8 cellular contexts compared by ENCODE assay signal in the genomic region with DNA sequence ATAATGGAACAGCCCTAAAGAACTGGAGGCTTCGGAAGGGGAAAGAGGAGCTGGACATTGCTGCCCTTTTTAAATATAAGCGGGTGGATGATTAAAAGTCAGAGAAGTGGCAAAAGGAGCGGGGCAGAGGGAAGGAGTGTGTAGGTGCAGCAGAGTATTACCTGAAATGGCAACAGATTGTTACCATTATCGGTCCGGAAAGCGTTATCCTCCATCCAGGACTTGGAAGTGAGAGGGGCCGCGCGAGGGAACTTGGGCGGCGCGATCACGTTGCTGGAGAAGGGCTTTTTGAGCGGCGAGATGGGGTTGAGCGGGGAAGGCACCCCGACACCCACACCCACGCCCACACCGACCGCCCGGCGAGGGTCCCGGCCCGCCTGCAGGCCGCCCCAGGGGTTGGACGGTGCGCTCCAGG. TPM values are rescaled to one million over a fixed set of nuclear protein-coding genes. Genes with fewer than 3 reads are reported as not detected.
DNase-seq lines count a peak whose midpoint lies in the region; FAIRE-seq and TF ChIP-seq lines count a peak whose summit lies in the region.

No MANE protein-coding gene starts in this region.

- peak overlapping the region; percentile 81 to 97 (median 89) for H3K4me3 Mint-ChIP-seq in CD8-positive, alpha-beta memory T cell

- CTCF ChIA-PET in CD8-positive, alpha-beta memory T cell (lab: Charles Lee) = interaction anchor here (1.2 kb wide), 1 partner anchor 28 kb away, joined by 4 read pairs; no protein-coding TSS in a partner anchor

- H3K9me3 ChIP-seq in CD8-positive, alpha-beta memory T cell (ENCODE audit: low read length) = no peaks in the 10 kb centered on the region
- H3K9me3 ChIP-seq in Peyer's patch = no peaks in the 10 kb centered on the region
- H3K9me3 ChIP-seq in ovary = no peaks in the 10 kb centered on the region

- peak overlapping the region; percentile 79 for H3K4me3 ChIP-seq in CD8-positive, alpha-beta memory T cell (ENCODE audit: low read length)
- H3K4me3 ChIP-seq in Peyer's patch (peak overlapping the region; percentile 63 to 86 (median 76)), fibroblast of the aortic adventitia (ENCODE audit: low read depth, low read length) (peak overlapping the region; percentile 84), ovary (peak overlapping the region; percentile 49)

- no peak overlapping the region for H3K27ac ChIP-seq in CD8-positive, alpha-beta memory T cell (ENCODE audit: low read depth, low read length)
- H3K27ac ChIP-seq in Peyer's patch (peak overlapping the region; percentile 74 to 89 (median 86)), ovary (peak overlapping the region; percentile 81 to 89)

- peaks cover 8% of the 10 kb centered on the region for H3K4me1 ChIP-seq in CD8-positive, alpha-beta memory T cell (ENCODE audit: insufficient read depth, low read length)
- peaks cover 0 to 23% (median 4%) of the 10 kb centered on the region in 4 donors for H3K4me1 ChIP-seq in Peyer's patch
- H3K4me1 ChIP-seq in ovary (ENCODE audit: insufficient read depth) = peaks cover 6% of the 10 kb centered on the region

- TF ChIP-seq POLR2A in Peyer's patch (IDR thresholded peaks at IDR 0.05) = no peak
- TF ChIP-seq POLR2A in ovary (IDR thresholded peaks at IDR 0.05) = no peak

- intact Hi-C loops in ovary (cut with DNase I) = loop anchor here in 1 of 4 donors (10.0 kb wide), 1 partner anchor 46 kb away; no protein-coding TSS in a partner anchor

- H3K36me3 Mint-ChIP-seq in CD8-positive, alpha-beta memory T cell = peaks cover 0 to 18% (median 1%) of the 10 kb centered on the region in 3 donors

- TF ChIP-seq EP300 in ovary (IDR thresholded peaks at IDR 0.05) = no peak

- H3K27ac Mint-ChIP-seq in CD8-positive, alpha-beta memory T cell = peak overlapping the region in 7 of 8 donors; percentile 27 to 84 (median 66)

- no peak for FAIRE-seq in D721Med (lab: Jason Lieb, UNC)

- TF ChIP-seq CTCF in Peyer's patch (IDR thresholded peaks at IDR 0.05) (no peak), fibroblast of the aortic adventitia (IDR thresholded peaks at IDR 0.05; ENCODE audit: insufficient read depth, low read length) (no peak), ovary (IDR thresholded peaks at IDR 0.05) (no peak), D721Med (IDR thresholded peaks at IDR 0.05; ENCODE audit: insufficient read depth, missing control alignments) (no peak)

- H3K36me3 ChIP-seq in CD8-positive, alpha-beta memory T cell (ENCODE audit: insufficient read depth, low read length) = no peaks in the 10 kb centered on the region
- H3K36me3 ChIP-seq in Peyer's patch (no peaks in the 10 kb centered on the region), ovary (no peaks in the 10 kb centered on the region)

- 2 to 8% (median 5%) methylated on average over 22 to 27 of the region's 27 CpGs for WGBS in ovary, 3 donors

- peaks cover 43 to 61% (median 53%) of the 10 kb centered on the region in 3 donors for H3K4me1 Mint-ChIP-seq in CD8-positive, alpha-beta memory T cell

- POLR2A ChIA-PET in CD8-positive, alpha-beta memory T cell (lab: Charles Lee) = interaction anchor here (1.4 kb wide), 1 partner anchor 52 kb away, joined by 3 read pairs; the partner anchor contains the start of genes CPEB3 and MARCHF5

- no peaks in the 10 kb centered on the region for H3K27me3 ChIP-seq in CD8-positive, alpha-beta memory T cell (ENCODE audit: insufficient read depth, low read length, poor library complexity, severe bottlenecking)
- H3K27me3 ChIP-seq in Peyer's patch (no peaks in the 10 kb centered on the region), ovary (no peaks in the 10 kb centered on the region)

- DNase-seq in CD8-positive, alpha-beta memory T cell = no peak
- DNase-seq in Peyer's patch (no peak), fibroblast of the aortic adventitia (ENCODE audit: low read depth) (no peak), ovary (no peak), NCI-H1417 treated with DMSO at 0.1 percent for 48 hours (lab: John Stamatoyannopoulos, UW) (no peak), NCI-H2171 (lab: John Stamatoyannopoulos, UW) (no peak), NCI-H1092 treated with DMSO at 0.1 percent for 48 hours (lab: John Stamatoyannopoulos, UW) (no peak), D721Med (ENCODE audit: insufficient read length, low spot score) (no peak)

- H3K9me3 Mint-ChIP-seq in CD8-positive, alpha-beta memory T cell = no peaks in the 10 kb centered on the region

- H3K27me3 Mint-ChIP-seq in CD8-positive, alpha-beta memory T cell = no peaks in the 10 kb centered on the region

RNA-seq across cellular contexts. Expression of gene CPEB3, which starts 51.7 kb away (rescaled TPM):
- total RNA-seq in CD8-positive, alpha-beta memory T cell = 1 to 10 TPM; 2.1 TPM
- polyA plus RNA-seq in CD8-positive, alpha-beta memory T cell = 1.6 TPM
- 10 to 100 TPM in 3 of 4 donors, 1 to 10 TPM in 1; 9.9 to 15.2 (median 11.4) TPM for total RNA-seq in Peyer's patch
- total RNA-seq in fibroblast of the aortic adventitia (ENCODE audit: low replicate concordance) = 0.99 and 1.7 TPM in 2 replicates
- total RNA-seq in ovary = 1 to 10 TPM; 4.8 to 6.6 (median 5.7) TPM
- 1 to 10 TPM; 2.3 TPM for polyA plus RNA-seq in ovary

RNA-seq across cellular contexts. Expression of gene MARCHF5, which starts 51.8 kb away (rescaled TPM):
- 10 to 100 TPM; 30.6 to 33.0 TPM for total RNA-seq in CD8-positive, alpha-beta memory T cell
- polyA plus RNA-seq in CD8-positive, alpha-beta memory T cell = 29.2 TPM
- 10 to 100 TPM in 3 of 4 donors, 1 to 10 TPM in 1; 9.1 to 22.1 (median 18.6) TPM for total RNA-seq in Peyer's patch
- 13.5 and 14.0 TPM in 2 replicates for total RNA-seq in fibroblast of the aortic adventitia (ENCODE audit: low replicate concordance)
- total RNA-seq in ovary = 10 to 100 TPM; 15.4 to 44.1 (median 36.4) TPM
- polyA plus RNA-seq in ovary = 10 to 100 TPM; 21.8 to 30.0 TPM
